ENCODE assay signal across 9 cellular contexts in genomic region chr20:50415516-50416268, GRCh38.
DNase-seq lines count a peak whose midpoint lies in the region; ATAC-seq and TF ChIP-seq lines count a peak whose summit lies in the region.
"Had no signal": no experiment of that assay in that cellular context is flagged by ENCODE, and none has a peak within 500 bp of the region (broad histone marks: within the 10 kb centered on the region; RNA-seq: fewer than 3 reads in every experiment).

No MANE protein-coding gene starts in this region.

- H3K9me3 ChIP-seq in Peyer's patch (no peaks in the 10 kb centered on the region), esophagus squamous epithelium (no peaks in the 10 kb centered on the region)

- WGBS in esophagus squamous epithelium, 2 donors = 33 to 36% methylated on average over 6 to 18 of the region's 25 CpGs

- ATAC-seq in GM21717 (IDR thresholded peaks at IDR 0.05; ENCODE audit: unreplicated experiment) (no peak), HG03442 (IDR thresholded peaks at IDR 0.05; ENCODE audit: unreplicated experiment) (no peak)

- H3K4me3 Mint-ChIP-seq in activated naive CD4-positive, alpha-beta T cell treated with anti-CD3 and anti-CD28 coated beads, Interleukin-2, amount 10 ng/mL, durations not matched to agents 7 days and 5 days = no peak overlapping the region
- H3K4me3 Mint-ChIP-seq: CD4-positive, alpha-beta T cell had no signal

- H3K27ac Mint-ChIP-seq in activated naive CD4-positive, alpha-beta T cell treated with anti-CD3 and anti-CD28 coated beads, Interleukin-2, amount 10 ng/mL, durations not matched to agents 7 days and 5 days = no peak overlapping the region
- H3K27ac Mint-ChIP-seq: CD4-positive, alpha-beta T cell had no signal

- no peaks in the 10 kb centered on the region for H3K4me1 Mint-ChIP-seq in activated naive CD4-positive, alpha-beta T cell treated with anti-CD3 and anti-CD28 coated beads, Interleukin-2, amount 10 ng/mL, durations not matched to agents 7 days and 5 days

- H3K27me3 ChIP-seq in Peyer's patch = no peaks in the 10 kb centered on the region
- no peaks in the 10 kb centered on the region for H3K27me3 ChIP-seq in esophagus squamous epithelium

- H3K36me3 ChIP-seq in Peyer's patch (no peaks in the 10 kb centered on the region), esophagus squamous epithelium (no peaks in the 10 kb centered on the region)

- peaks cover 72% of the 10 kb centered on the region for H3K27me3 Mint-ChIP-seq in activated naive CD4-positive, alpha-beta T cell treated with anti-CD3 and anti-CD28 coated beads, Interleukin-2, amount 10 ng/mL, durations not matched to agents 7 days and 5 days

- DNase-seq in Peyer's patch (peak; percentile 63 to 98 (median 97)), esophagus squamous epithelium (lab: John Stamatoyannopoulos, UW) (peak; percentile 41), myocyte (ENCODE audit: low read depth) (peak; percentile 98), NCI-H526 (lab: John Stamatoyannopoulos, UW) (no peak)
- no peak for DNase-seq in activated naive CD4-positive, alpha-beta T cell treated with anti-CD3 and anti-CD28 coated beads, Interleukin-2, amount 10 ng/mL, durations not matched to agents 7 days and 5 days
- DNase-seq: CD4-positive, alpha-beta T cell had no signal

- H3K4me1 ChIP-seq in Peyer's patch (peaks cover 0 to 33% (median 8%) of the 10 kb centered on the region in 4 donors), esophagus squamous epithelium (peaks cover 22 to 32% (median 24%) of the 10 kb centered on the region in 3 donors)

- H3K4me3 ChIP-seq in Peyer's patch (peak overlapping the region in 1 of 4 donors; percentile 6), esophagus squamous epithelium (no peak overlapping the region)

- CTCF ChIA-PET in activated naive CD4-positive, alpha-beta T cell treated with anti-CD3 and anti-CD28 coated beads, Interleukin-2, amount 10 ng/mL, durations not matched to agents 7 days and 5 days (lab: Charles Lee) = no interaction called here

- intact Hi-C loops in esophagus squamous epithelium (cut with DNase I) = no loop called here

- no peaks in the 10 kb centered on the region for H3K36me3 Mint-ChIP-seq in activated naive CD4-positive, alpha-beta T cell treated with anti-CD3 and anti-CD28 coated beads, Interleukin-2, amount 10 ng/mL, durations not matched to agents 7 days and 5 days

- TF ChIP-seq CTCF in 22Rv1 (IDR thresholded peaks at IDR 0.05) (no peak), Peyer's patch (IDR thresholded peaks at IDR 0.05) (peak in 2 of 6 experiments; percentile 12 to 24), esophagus squamous epithelium (IDR thresholded peaks at IDR 0.05) (peak in 1 of 6 experiments; percentile 4)

- H3K9me3 Mint-ChIP-seq in activated naive CD4-positive, alpha-beta T cell treated with anti-CD3 and anti-CD28 coated beads, Interleukin-2, amount 10 ng/mL, durations not matched to agents 7 days and 5 days = no peaks in the 10 kb centered on the region

- peak; percentile 62 to 87 for TF ChIP-seq POLR2A in Peyer's patch (IDR thresholded peaks at IDR 0.05)
- TF ChIP-seq POLR2A in esophagus squamous epithelium (IDR thresholded peaks at IDR 0.05) = peak in 3 of 4 donors; percentile 52 to 59 (median 58)

- H3K27ac ChIP-seq in 22Rv1 (peak overlapping the region; percentile 75), Peyer's patch (peak overlapping the region; percentile 73 to 97 (median 94)), esophagus squamous epithelium (peak overlapping the region; percentile 83 to 99 (median 95))

Comparison
In these comparisons a context has a peak if more than half of its experiments do, and no peak if none do; other contexts are left out.
1. DNase-seq: peak in Peyer's patch (3 of 3), esophagus squamous epithelium (single experiment) and myocyte (single experiment); none in activated naive CD4-positive, alpha-beta T cell treated with anti-CD3 and anti-CD28 coated beads, Interleukin-2, amount 10 ng/mL, durations not matched to agents 7 days and 5 days (single experiment) and NCI-H526 (0 of 2).
2. Peak in every context shown above with its lines, with median percentiles within 50 percentile points of each other: H3K27ac ChIP-seq.